ENCODE assay signal across 1 cellular context in genomic region chr15:74045636-74046274, GRCh38.
A peak's percentile ranks its signal among the peaks of the same experiment; 100 is the strongest.
TF ChIP-seq lines count a peak whose summit lies in the region.

No MANE protein-coding gene starts in this region.

TF ChIP-seq in HepG2, 621 proteins besides CTCF, POLR2A, EP300 and RAD21:
- TF ChIP-seq ZNF644 (CRISPR knock-in tag; IDR thresholded peaks at IDR 0.05; ENCODE audit: low read depth) (no peak), ZNF629 (CRISPR knock-in tag; conservative IDR thresholded peaks at IDR 0.05) (peak; percentile 51; the same call in 1 of the 2 replicates)
